13 cellular contexts compared by ENCODE assay signal in genomic region chr4:87354168-87355102, GRCh38. TPM values are rescaled to one million over a fixed set of nuclear protein-coding genes. Genes with fewer than 3 reads are reported as not detected.
DNase-seq lines count a peak whose midpoint lies in the region; ATAC-seq, FAIRE-seq and TF ChIP-seq lines count a peak whose summit lies in the region.
"Had no signal": no experiment of that assay in that cellular context is flagged by ENCODE, and none has a peak within 500 bp of the region (broad histone marks: within the 10 kb centered on the region; RNA-seq: fewer than 3 reads in every experiment).

No MANE protein-coding gene starts in this region.

- peak; percentile 19 for ATAC-seq in HG03045 (IDR thresholded peaks at IDR 0.05; ENCODE audit: unreplicated experiment)
- peak; percentile 30 for ATAC-seq in lung (ENCODE audit: insufficient read depth, low FRiP score)

- H3K4me2 ChIP-seq in MM.1S (ENCODE audit: low read depth, low read length): no peak overlapping the region

- intact Hi-C loops in colonic mucosa (cut with DNase I): no loop called here

- H3K36me3 ChIP-seq in ACC112 (ENCODE audit: insufficient read depth, low read length): no peaks in the 10 kb centered on the region
- H3K36me3 ChIP-seq in bronchial epithelial cell (ENCODE audit: control insufficient read depth, insufficient read depth, low read length): no peaks in the 10 kb centered on the region
- H3K36me3 ChIP-seq in lung (ENCODE audit: control insufficient read depth in 2 of 2, insufficient read depth in 2 of 2, low read length in 2 of 2): peaks cover 0 to 8% of the 10 kb centered on the region in 2 donors
- no peaks in the 10 kb centered on the region for H3K36me3 ChIP-seq in MM.1S (replicated peaks; ENCODE audit: insufficient read depth, low read length)
- no peaks in the 10 kb centered on the region for H3K36me3 ChIP-seq in colonic mucosa

- H3K27me3 ChIP-seq in ACC112 (ENCODE audit: insufficient read depth, low read length) (no peaks in the 10 kb centered on the region), bronchial epithelial cell (ENCODE audit: control insufficient read depth, insufficient read depth, low read length) (no peaks in the 10 kb centered on the region), lung (ENCODE audit: control insufficient read depth, insufficient read depth) (no peaks in the 10 kb centered on the region), MM.1S (replicated peaks; ENCODE audit: insufficient read depth, low read length) (no peaks in the 10 kb centered on the region), colonic mucosa (no peaks in the 10 kb centered on the region)

- no peaks in the 10 kb centered on the region for H3K79me2 ChIP-seq in ACC112 (ENCODE audit: control insufficient read depth, insufficient read depth, low read length, unreplicated experiment)
- no peaks in the 10 kb centered on the region for H3K79me2 ChIP-seq in MM.1S (ENCODE audit: low read length)

- H3K9me3 ChIP-seq in lung (ENCODE audit: control insufficient read depth in 2 of 2, insufficient read depth in 1 of 2, low read length in 1 of 2): no peaks in the 10 kb centered on the region
- no peaks in the 10 kb centered on the region for H3K9me3 ChIP-seq in MM.1S (replicated peaks; ENCODE audit: insufficient read depth, low read length)
- H3K9me3 ChIP-seq in colonic mucosa: no peaks in the 10 kb centered on the region

- no peak for TF ChIP-seq CTCF in bronchial epithelial cell (IDR thresholded peaks at IDR 0.05; ENCODE audit: insufficient read depth, low read length, severe bottlenecking)
- no peak for TF ChIP-seq CTCF in lung (IDR thresholded peaks at IDR 0.05; ENCODE audit: control extremely low read depth, extremely low read depth)
- no peak for TF ChIP-seq CTCF in MM.1S (IDR thresholded peaks at IDR 0.05; ENCODE audit: low read length)
- TF ChIP-seq CTCF in colonic mucosa (IDR thresholded peaks at IDR 0.05): no peak

- 60 to 61% methylated on average over 7 of the region's 7 CpGs for WGBS in lung, 2 donors

- H3K4me3 ChIP-seq in ACC112 (ENCODE audit: low read depth, low read length) (peak overlapping the region; percentile 13; the same call in 1 of the 2 replicates), bronchial epithelial cell (ENCODE audit: low read depth, low read length) (no peak overlapping the region), lung (no peak overlapping the region), MM.1S (ENCODE audit: low read length) (no peak overlapping the region), colonic mucosa (no peak overlapping the region)

- no peaks in the 10 kb centered on the region for H4K20me1 ChIP-seq in MM.1S (ENCODE audit: insufficient read depth, low read length)

- no peak for FAIRE-seq in bronchial epithelial cell (lab: Jason Lieb, UNC)
- FAIRE-seq: colon had no signal

- no peak overlapping the region for H3K9ac ChIP-seq in MM.1S (ENCODE audit: low read length)
- H3K9ac ChIP-seq in colonic mucosa (ENCODE audit: low read depth in 2 of 2, low read length in 2 of 2): no peak overlapping the region

- no peak overlapping the region for H2AFZ ChIP-seq in ACC112 (ENCODE audit: low read length, unreplicated experiment)
- no peak overlapping the region for H2AFZ ChIP-seq in MM.1S (ENCODE audit: low read length)

- H3K9me2 ChIP-seq in MM.1S (replicated peaks; ENCODE audit: insufficient read depth, low read length): no peaks in the 10 kb centered on the region

- H3K27ac ChIP-seq in ACC112 (ENCODE audit: low read depth, low read length): peak overlapping the region; percentile 85
- peak overlapping the region in 1 of 2 donors; percentile 1 for H3K27ac ChIP-seq in lung (ENCODE audit: low read depth in 1 of 2, low read length in 1 of 2)
- H3K27ac ChIP-seq in MM.1S (ENCODE audit: low read length): no peak overlapping the region
- no peak overlapping the region for H3K27ac ChIP-seq in colonic mucosa

- peak; percentile 78 for DNase-seq in bronchial epithelial cell (ENCODE audit: low read depth)
- DNase-seq in lung (ENCODE audit: low spot score): no peak
- no peak for DNase-seq in midbrain (lab: John Stamatoyannopoulos, UW)
- DNase-seq in NCI-H1694 (lab: John Stamatoyannopoulos, UW): no peak
- no peak for DNase-seq in MM.1S
- DNase-seq in colonic mucosa: no peak
- DNase-seq: DND-41, NCI-H510A treated with DMSO at 0.1 percent for 48 hours, SIG-M5 had no signal

- peaks cover 6% of the 10 kb centered on the region; the same call in 1 of the 2 replicates for H3F3A ChIP-seq in MM.1S (ENCODE audit: insufficient read depth, low read length)

- H3K4me1 ChIP-seq in ACC112 (ENCODE audit: control insufficient read depth, insufficient read depth, low read length, unreplicated experiment): peaks cover 5% of the 10 kb centered on the region
- H3K4me1 ChIP-seq in lung (ENCODE audit: control insufficient read depth in 2 of 2, insufficient read depth in 2 of 2, low read length in 2 of 2): peaks cover 0 to 3% of the 10 kb centered on the region in 2 donors
- H3K4me1 ChIP-seq in MM.1S (ENCODE audit: low read length): 0 out of 2 replicates have a peak, but pooled peaks cover 5% of the 10 kb centered on the region
- H3K4me1 ChIP-seq in colonic mucosa: no peaks in the 10 kb centered on the region

RNA-seq across cellular contexts. Expression of gene HSD17B13, which starts 31.8 kb away (rescaled TPM):
- total RNA-seq in bronchial epithelial cell: not detected in 2 replicates
- 1 to 10 TPM in 1 of 2 donors, under 1 TPM in 1; 0.34 to 1.0 TPM for total RNA-seq in lung
- 1 to 10 TPM in 1 of 2 donors, under 1 TPM in 1; 0.15 to 3.1 TPM for polyA plus RNA-seq in lung
- 1 to 10 TPM in 1 of 2 donors, under 1 TPM in 1; 0.77 to 1.1 TPM for total RNA-seq in colonic mucosa
- total RNA-seq: glomerular endothelial cell had no signal

RNA-seq across cellular contexts. Expression of gene HSD17B11, which starts 36.6 kb away (rescaled TPM):
- 1.5 and 1.8 TPM in 2 replicates for total RNA-seq in bronchial epithelial cell
- 100 to 1,000 TPM in 1 of 2 donors, 10 to 100 TPM in 1; 57.8 to 109 TPM for total RNA-seq in lung
- 10 to 100 TPM; 43.0 to 53.0 TPM for polyA plus RNA-seq in lung
- total RNA-seq in colonic mucosa: 100 to 1,000 TPM; 138 to 219 TPM

Comparison
In these comparisons a context has a peak if more than half of its experiments do, and no peak if none do; other contexts are left out.
1. RNA of gene HSD17B11, which starts 36.6 kb away (total RNA-seq): 138 to 219 TPM in colonic mucosa and 57.8 to 109 TPM in lung; 1.5 to 1.8 TPM in bronchial epithelial cell; every median in the first group is over 10 times any median in the second.